In genomic region chr12:11546582-11547270, GRCh38 we compare ENCODE assay signal across 8 cellular contexts.
DNase-seq lines count a peak whose midpoint lies in the region; ATAC-seq and TF ChIP-seq lines count a peak whose summit lies in the region.
"Not testable (repeated sequence)": the region's sequence is repeated elsewhere in the genome, so short reads cannot be mapped to it uniquely, and the experiment has no call there.

No MANE protein-coding gene starts in this region.

- POLR2A ChIA-PET in activated B cell treated with CpG ODN at 0.5 μM for 24 hours (lab: Charles Lee): interaction anchor here (0.6 to 0.9 kb wide), 2 partner anchors 104 to 811 kb away, joined by 3 to 4 read pairs; partner anchors contain the start of gene BORCS5

- not testable (repeated sequence) for H3K9me3 ChIP-seq in thyroid gland

- TF ChIP-seq CTCF in C4-2B (conservative IDR thresholded peaks at IDR 0.05); activated B cell treated with CpG ODN at 0.5 μM for 24 hours (IDR thresholded peaks at IDR 0.05); thyroid gland (IDR thresholded peaks at IDR 0.05): not testable (repeated sequence)

- peak overlapping the region; percentile 64 for H3K27ac ChIP-seq in C4-2B
- peak overlapping the region; percentile 18 to 46 (median 28) for H3K27ac ChIP-seq in thyroid gland

- not testable (repeated sequence) for H3K9me3 Mint-ChIP-seq in activated B cell treated with CpG ODN at 0.5 μM for 24 hours

- WGBS in thyroid gland, 2 donors: 33 to 40% methylated on average over 10 to 14 of the region's 14 CpGs

- DNase-seq in NCI-H524 treated with DMSO at 0.1 percent for 48 hours (lab: John Stamatoyannopoulos, UW) (peak; percentile 5), astrocyte of the hippocampus (ENCODE audit: low read depth, low spot score) (peak; percentile 34), Right ventricle myocardium superior (peak; percentile 67), occipital lobe (lab: John Stamatoyannopoulos, UW) (peak; percentile 18), thyroid gland (peak; percentile 61 to 82)
- DNase-seq in activated B cell treated with CpG ODN at 0.5 μM for 24 hours: not testable (repeated sequence)

- not testable (repeated sequence) for H3K27me3 Mint-ChIP-seq in activated B cell treated with CpG ODN at 0.5 μM for 24 hours

- not testable (repeated sequence) for H3K36me3 Mint-ChIP-seq in activated B cell treated with CpG ODN at 0.5 μM for 24 hours (ENCODE audit: low read depth)

- H3K4me1 Mint-ChIP-seq in activated B cell treated with CpG ODN at 0.5 μM for 24 hours: peaks cover 16% of the 10 kb centered on the region

- H3K4me3 ChIP-seq in thyroid gland (replicated peaks in 1 of 3): peak overlapping the region in 1 of 3 donors; percentile 34

- CTCF ChIA-PET in activated B cell treated with CpG ODN at 0.5 μM for 24 hours (lab: Charles Lee): not testable (repeated sequence)

- peaks cover 7 to 18% of the 10 kb centered on the region in 2 donors for H3K4me1 ChIP-seq in thyroid gland

- not testable (repeated sequence) for H3K27me3 ChIP-seq in thyroid gland

- not testable (repeated sequence) for TF ChIP-seq POLR2A in thyroid gland (IDR thresholded peaks at IDR 0.05)

- peak overlapping the region; percentile 21 for H3K27ac Mint-ChIP-seq in activated B cell treated with CpG ODN at 0.5 μM for 24 hours

- intact Hi-C loops in activated B cell treated with CpG ODN at 0.5 μM for 24 hours (cut with micrococcal nuclease); Right ventricle myocardium superior (cut with DNase I); thyroid gland (cut with DNase I): not testable (repeated sequence)

- H3K36me3 ChIP-seq in thyroid gland: not testable (repeated sequence)

- ATAC-seq in HG02798 (IDR thresholded peaks at IDR 0.05; ENCODE audit: poor library complexity, unreplicated experiment): peak; percentile 27
- ATAC-seq in activated B cell treated with CpG ODN at 0.5 μM for 24 hours (ENCODE audit: low read depth): not testable (repeated sequence)
- peak; percentile 94 for ATAC-seq in Right ventricle myocardium superior (ENCODE audit: poor library complexity)

- not testable (repeated sequence) for H3K4me3 Mint-ChIP-seq in activated B cell treated with CpG ODN at 0.5 μM for 24 hours
